Comparison of ENCODE assay signal across 27 cellular contexts in the genomic region with DNA sequence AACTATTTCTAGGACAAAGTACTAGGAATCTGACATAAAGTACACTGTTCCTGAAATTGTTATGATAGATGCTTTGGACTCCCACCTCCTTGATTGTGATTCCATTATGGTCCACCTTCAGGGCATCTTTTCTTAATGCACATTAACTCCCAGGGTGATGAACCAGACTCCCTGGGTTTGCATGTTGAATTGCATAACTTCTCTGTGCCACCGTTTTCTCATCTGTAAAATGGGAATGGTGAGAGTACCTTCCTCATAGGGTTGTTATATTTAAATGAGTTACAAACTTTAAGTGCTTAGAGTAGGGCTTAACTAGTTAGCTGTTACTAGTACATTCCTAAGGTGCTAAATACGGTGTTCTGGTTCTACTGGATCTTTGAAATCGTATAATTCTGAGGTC.
A peak's percentile ranks its signal among the peaks of the same experiment; 100 is the strongest.
DNase-seq lines count a peak whose midpoint lies in the region; ATAC-seq, FAIRE-seq and TF ChIP-seq lines count a peak whose summit lies in the region.
"Had no signal": no experiment of that assay in that cellular context is flagged by ENCODE, and none has a peak within 500 bp of the region (broad histone marks: within the 10 kb centered on the region; RNA-seq: fewer than 3 reads in every experiment).

No MANE protein-coding gene starts in this region.

- TF ChIP-seq CTCF in HepG2 (CRISPR knock-in tag; IDR thresholded peaks at IDR 0.05) (no peak), right lobe of liver (IDR thresholded peaks at IDR 0.05) (no peak), IMR-90 (conservative IDR thresholded peaks at IDR 0.05; ENCODE audit: low read depth, low read length) (no peak), H1 (IDR thresholded peaks at IDR 0.05; ENCODE audit: control extremely low read depth in 1 of 3, insufficient read depth in 1 of 3, low read depth in 1 of 3, low read length in 3 of 3) (no peak), foreskin fibroblast (IDR thresholded peaks at IDR 0.05; ENCODE audit: low read depth, low read length) (no peak)

- H2BK20ac ChIP-seq in IMR-90 (ENCODE audit: low read depth, low read length) (peak overlapping the region; percentile 30), H1 (ENCODE audit: low read length) (no peak overlapping the region)

- H3K18ac ChIP-seq in IMR-90 (ENCODE audit: low read depth, low read length) (peak overlapping the region; percentile 28; the same call in 1 of the 2 replicates), H1 (ENCODE audit: extremely low read depth, low read length) (no peak overlapping the region)

- H3K56ac ChIP-seq in IMR-90 (ENCODE audit: extremely low read depth, insufficient read depth, low read length) (no peak overlapping the region), H1 (replicated peaks; ENCODE audit: insufficient read length, low read depth, low read length) (no peak overlapping the region)

- H2AK5ac ChIP-seq in IMR-90 (ENCODE audit: low read depth, low read length): peak overlapping the region; percentile 74; the same call in 1 of the 2 replicates
- H2AK5ac ChIP-seq in H1 (ENCODE audit: low read depth, low read length): no peak overlapping the region

- H4K20me1 ChIP-seq in HepG2 (ENCODE audit: insufficient read depth, low read length) (no peaks in the 10 kb centered on the region), IMR-90 (ENCODE audit: insufficient read depth, low read length) (no peaks in the 10 kb centered on the region), H1 (replicated peaks in 1 of 2; ENCODE audit: control insufficient read depth in 1 of 2, insufficient read depth in 2 of 2, low read length in 2 of 2) (no peaks in the 10 kb centered on the region)

- H3K27me3 ChIP-seq in HepG2 (ENCODE audit: control insufficient read depth in 1 of 2, insufficient read depth in 2 of 2, low read length in 2 of 2): no peaks in the 10 kb centered on the region
- H3K27me3 ChIP-seq in right lobe of liver: no peaks in the 10 kb centered on the region
- no peaks in the 10 kb centered on the region for H3K27me3 ChIP-seq in IMR-90 (ENCODE audit: control insufficient read depth, insufficient read depth, low read length)
- H3K27me3 ChIP-seq in H1 (replicated peaks in 1 of 4; ENCODE audit: control insufficient read depth in 3 of 4, extremely low read depth in 1 of 4, insufficient read depth in 3 of 4, low read length in 3 of 4): no peaks in the 10 kb centered on the region
- H3K27me3 ChIP-seq: BE2C, BLaER1 had no signal

- BruUV-seq in HepG2 (replicated peaks; lab: Mats Ljungman, UMichigan): no TSS peak
- BruUV-seq in IMR-90 (replicated peaks; lab: Mats Ljungman, UMichigan): no TSS peak

- peaks cover 4% of the 10 kb centered on the region for H3K79me2 ChIP-seq in HepG2 (ENCODE audit: insufficient read depth, low read length)
- no peaks in the 10 kb centered on the region; a peak in 1 of 4 replicates for H3K79me2 ChIP-seq in H1 (ENCODE audit: control insufficient read depth in 1 of 2, insufficient read depth in 2 of 2, low read length in 2 of 2)

- H3K79me1 ChIP-seq in IMR-90 (ENCODE audit: low read depth in 1 of 2, low read length in 2 of 2) (peaks cover 9 to 15% of the 10 kb centered on the region in 2 experiments), H1 (ENCODE audit: low read depth, low read length) (no peaks in the 10 kb centered on the region)

- H3K23ac ChIP-seq in IMR-90 (ENCODE audit: low read depth, low read length) (no peak overlapping the region), H1 (ENCODE audit: insufficient read length) (no peak overlapping the region)

- peak overlapping the region; percentile 59 for H3K4ac ChIP-seq in IMR-90 (ENCODE audit: low read depth, low read length)
- no peak overlapping the region for H3K4ac ChIP-seq in H1 (replicated peaks; ENCODE audit: insufficient read length, low read depth, low read length)

- H4K91ac ChIP-seq in IMR-90 (ENCODE audit: insufficient read depth, low read depth, low read length): peak overlapping the region; percentile 66
- no peak overlapping the region for H4K91ac ChIP-seq in H1 (replicated peaks; ENCODE audit: insufficient read length, low read length)

- dilution Hi-C loops in IMR-90 (cut with HindIII; ENCODE audit: low sequenced_read_pairs, unreplicated experiment): no loop called here

- H2AK9ac ChIP-seq in IMR-90 (replicated peaks; ENCODE audit: low read depth, low read length, poor library complexity): no peak overlapping the region

- no peak overlapping the region for H2BK12ac ChIP-seq in H1 (ENCODE audit: low read depth, low read length)

- 97% methylated on average over 3 of the region's 3 CpGs for WGBS in HepG2 (ENCODE audit: low lambda C conversion rate)
- 93% methylated on average over 3 of the region's 3 CpGs for WGBS in right lobe of liver (ENCODE audit: insufficient coverage, low coverage, low lambda C conversion rate, missing lambda C conversion rate)
- WGBS in IMR-90 (ENCODE audit: extremely low coverage in 2 of 2, insufficient read length in 1 of 2), 2 experiments: no CpG with 5 or more reads among the region's 3 CpGs
- WGBS in H1 (ENCODE audit: extremely low coverage in 1 of 2, insufficient coverage in 1 of 2, insufficient read length in 1 of 2, insufficient replicate concordance in 2 of 2, low coverage in 1 of 2, low lambda C conversion rate in 2 of 2, missing lambda C conversion rate in 1 of 2), 2 experiments: 79% methylated on average over 3 of the region's 3 CpGs; no CpG with 5 or more reads in 1 of the 2 experiments

- H3K9ac ChIP-seq in HepG2 (ENCODE audit: insufficient read depth, low read depth, low read length) (no peak overlapping the region), IMR-90 (ENCODE audit: low read depth, low read length) (no peak overlapping the region), H1 (replicated peaks in 1 of 4; ENCODE audit: extremely low read depth in 1 of 4, low read depth in 3 of 4, low read length in 3 of 4) (no peak overlapping the region)
- H3K9ac ChIP-seq: BLaER1 had no signal

- H3K27ac ChIP-seq in HepG2 (ENCODE audit: extremely low read length, insufficient read depth, low read length) (no peak overlapping the region), right lobe of liver (no peak overlapping the region), IMR-90 (ENCODE audit: insufficient read depth, low read length) (no peak overlapping the region), H1 (ENCODE audit: low read depth, low read length) (no peak overlapping the region)
- H3K27ac ChIP-seq: 22Rv1, BLaER1 had no signal

- no peaks in the 10 kb centered on the region for H3K36me3 ChIP-seq in HepG2 (replicated peaks in 1 of 2; ENCODE audit: control insufficient read depth in 1 of 2, insufficient read depth in 2 of 2, low read length in 2 of 2)
- no peaks in the 10 kb centered on the region for H3K36me3 ChIP-seq in right lobe of liver
- H3K36me3 ChIP-seq in IMR-90 (ENCODE audit: control insufficient read depth, insufficient read depth, low read length): no peaks in the 10 kb centered on the region
- H3K36me3 ChIP-seq in H1 (ENCODE audit: control insufficient read depth in 2 of 4, insufficient read depth in 4 of 4, low read length in 3 of 4): no peaks in the 10 kb centered on the region
- H3K36me3 ChIP-seq: BE2C, BLaER1 had no signal

- FAIRE-seq in HepG2 (lab: Jason Lieb, UNC) (no peak), H1 (lab: Jason Lieb, UNC) (no peak), urothelium cell line (lab: Jason Lieb, UNC) (peak; percentile 67)
- FAIRE-seq: GM12878, GM12892, GM18507 had no signal

- POLR2A ChIA-PET in HepG2 (lab: Yijun Ruan, JAX) (no interaction called here), IMR-90 (lab: Charles Lee; ENCODE audit: unreplicated experiment) (no interaction called here), H1 (lab: Charles Lee; ENCODE audit: partially characterized antibody) (no interaction called here)

- H3K4me1 ChIP-seq in HepG2 (ENCODE audit: insufficient read depth, low read length) (peaks cover 74% of the 10 kb centered on the region), right lobe of liver (peaks cover 0 to 13% (median 3%) of the 10 kb centered on the region in 4 donors), IMR-90 (ENCODE audit: control insufficient read depth, insufficient read depth, low read length) (peaks cover 9% of the 10 kb centered on the region), H1 (replicated peaks in 1 of 4; ENCODE audit: control insufficient read depth in 3 of 4, insufficient read depth in 4 of 4, low read length in 3 of 4) (peaks cover 0 to 5% (median 1%) of the 10 kb centered on the region in 4 experiments; a peak in 2 of 7 replicates)

- intact Hi-C loops in HepG2 (cut with micrococcal nuclease; ENCODE audit: unreplicated experiment): loop anchor here (2.0 kb wide), 1 partner anchor 21 kb away; no protein-coding TSS in a partner anchor
- intact Hi-C loops in right lobe of liver (cut with DNase I): no loop called here
- intact Hi-C loops in IMR-90 (cut with micrococcal nuclease): loop anchor here (5.0 kb wide), 1 partner anchor 53 kb away; no protein-coding TSS in a partner anchor

- TF ChIP-seq EP300 in HepG2 (IDR thresholded peaks at IDR 0.05; ENCODE audit: low read depth in 2 of 2, low read length in 2 of 2) (no peak), HepG2 (CRISPR knock-in tag; IDR thresholded peaks at IDR 0.05; ENCODE audit: borderline replicate concordance) (no peak), H1 (IDR thresholded peaks at IDR 0.05; ENCODE audit: borderline replicate concordance in 1 of 2, low read depth in 2 of 2, low read length in 2 of 2) (no peak)

- H2BK5ac ChIP-seq in IMR-90 (ENCODE audit: low read depth, low read length, poor library complexity, severe bottlenecking) (no peak overlapping the region), H1 (ENCODE audit: low read depth, low read length) (no peak overlapping the region)

- peaks cover 4% of the 10 kb centered on the region; the same call in 1 of the 2 replicates for H3K9me1 ChIP-seq in IMR-90 (ENCODE audit: insufficient read depth, low read length)

- TF ChIP-seq RAD21 in HepG2 (CRISPR knock-in tag; IDR thresholded peaks at IDR 0.05): no peak
- no peak for TF ChIP-seq RAD21 in IMR-90 (IDR thresholded peaks at IDR 0.05; ENCODE audit: low read length)
- no peak for TF ChIP-seq RAD21 in H1 (IDR thresholded peaks at IDR 0.05 in 1 of 2, conservative IDR thresholded peaks at IDR 0.05 in 1 of 2; ENCODE audit: low read depth in 2 of 2, low read length in 2 of 2)

- H3K23me2 ChIP-seq in H1 (ENCODE audit: low read depth, low read length): no peaks in the 10 kb centered on the region

- no peak overlapping the region for H2AFZ ChIP-seq in HepG2 (ENCODE audit: low read length)
- H2AFZ ChIP-seq in IMR-90 (replicated peaks; ENCODE audit: low read length, poor library complexity): no peak overlapping the region
- H2AFZ ChIP-seq in H1 (ENCODE audit: low read length): no peak overlapping the region

- H3K4me3 ChIP-seq in HepG2 (replicated peaks in 1 of 3; ENCODE audit: insufficient read depth in 1 of 3, low read depth in 2 of 3, low read length in 3 of 3) (no peak overlapping the region), right lobe of liver (no peak overlapping the region), IMR-90 (ENCODE audit: insufficient read depth, low read depth, low read length) (no peak overlapping the region), H1 (ENCODE audit: extremely low read depth in 1 of 4, insufficient read depth in 2 of 4, low read depth in 3 of 4, low read length in 4 of 4) (no peak overlapping the region), foreskin fibroblast (ENCODE audit: low read depth in 1 of 2, low read length in 2 of 2) (no peak overlapping the region)
- H3K4me3 ChIP-seq: BLaER1, GM12878 had no signal

- H4K8ac ChIP-seq in IMR-90 (ENCODE audit: low read depth in 2 of 2, low read length in 2 of 2): peak overlapping the region; percentile 29 to 43; a peak in 2 of 4 replicates
- H4K8ac ChIP-seq in H1 (ENCODE audit: extremely low read depth, insufficient read depth, low read length): no peak overlapping the region

- H4K5ac ChIP-seq in IMR-90 (ENCODE audit: low read depth, low read length) (no peak overlapping the region), H1 (ENCODE audit: insufficient read length, low read depth, low read length) (no peak overlapping the region)

- H2BK15ac ChIP-seq in IMR-90 (ENCODE audit: low read depth, low read length) (peak overlapping the region; percentile 91; the same call in 1 of the 3 replicates), H1 (ENCODE audit: low read length) (no peak overlapping the region)

- peak overlapping the region; percentile 45; the same call in 1 of the 2 replicates for H2BK120ac ChIP-seq in IMR-90 (ENCODE audit: low read depth, low read length)
- no peak overlapping the region for H2BK120ac ChIP-seq in H1 (replicated peaks; ENCODE audit: low read depth, low read length)

- no peak for ATAC-seq in HepG2
- ATAC-seq in right lobe of liver: no peak
- no peak for ATAC-seq in IMR-90 (ENCODE audit: low read depth)
- ATAC-seq: GM12878 had no signal

- in situ Hi-C loops in HepG2 (cut with HindIII; ENCODE audit: extremely low pct_ligation_motif_present, low pct_unique_long_range_greater_than_20kb): no loop called here
- in situ Hi-C loops in IMR-90 (cut with MboI; ENCODE audit: low sequenced_read_pairs): no loop called here

- no peak for TF ChIP-seq POLR2A in HepG2 (IDR thresholded peaks at IDR 0.05; ENCODE audit: insufficient read depth in 1 of 2, low read depth in 2 of 2, low read length in 2 of 2)
- no peak for TF ChIP-seq POLR2A in right lobe of liver (IDR thresholded peaks at IDR 0.05)
- TF ChIP-seq POLR2A in IMR-90 (IDR thresholded peaks at IDR 0.05; ENCODE audit: low read depth, low read length): no peak
- TF ChIP-seq POLR2A in H1 (IDR thresholded peaks at IDR 0.05; ENCODE audit: control extremely low read depth in 1 of 2, low read depth in 2 of 2, low read length in 2 of 2): no peak

- CTCF ChIA-PET in HepG2 (lab: Yijun Ruan, JAX; ENCODE audit: low intra/inter-chr PET ratio, low total read pairs): no interaction called here
- CTCF ChIA-PET in IMR-90 (lab: Yijun Ruan, JAX): interaction anchor here (0.6 kb wide), 1 partner anchor 294 kb away, joined by 3 read pairs; no protein-coding TSS in a partner anchor
- CTCF ChIA-PET in H1 (lab: Charles Lee; ENCODE audit: partially characterized antibody): no interaction called here

- H3K14ac ChIP-seq in IMR-90 (replicated peaks; ENCODE audit: low read depth, low read length): no peak overlapping the region; the same call in 1 of the 2 replicates
- no peak overlapping the region for H3K14ac ChIP-seq in H1 (ENCODE audit: insufficient read length)

- DNase-seq in HepG2 (ENCODE audit: low spot score): no peak
- DNase-seq in right lobe of liver: no peak
- DNase-seq in IMR-90: no peak
- no peak for DNase-seq in H1 (ENCODE audit: low read depth in 1 of 2, low spot score in 2 of 2)
- DNase-seq in urothelium cell line (ENCODE audit: low spot score): no peak
- DNase-seq in OCI-M2 (lab: John Stamatoyannopoulos, UW; ENCODE audit: unreplicated experiment): no peak
- DNase-seq in foreskin fibroblast: no peak
- no peak for DNase-seq in NCI-H187 (lab: John Stamatoyannopoulos, UW)
- DNase-seq: ACHN; BE2C; C1 segment of cervical spinal cord; CD4-positive, alpha-beta memory T cell; CD4-positive, CD25-positive, alpha-beta regulatory T cell; CD8-positive, alpha-beta memory T cell; COR-L47; DMS 273 treated with DMSO at 0.1 percent for 48 hours; DMS153; DMS53; DMS79; DND-41; EL; GDM1 had no signal

- no peak overlapping the region for H3K4me2 ChIP-seq in HepG2 (ENCODE audit: low read depth, low read length)
- H3K4me2 ChIP-seq in IMR-90 (ENCODE audit: low read depth, low read length): no peak overlapping the region
- no peak overlapping the region for H3K4me2 ChIP-seq in H1 (ENCODE audit: insufficient read depth in 1 of 2, low read depth in 2 of 2, low read length in 2 of 2)
- H3K4me2 ChIP-seq: BLaER1 had no signal

- H3K9me3 ChIP-seq in HepG2 (ENCODE audit: low read length) (no peaks in the 10 kb centered on the region), right lobe of liver (no peaks in the 10 kb centered on the region), IMR-90 (ENCODE audit: control insufficient read depth, insufficient read depth, low read length) (no peaks in the 10 kb centered on the region), H1 (ENCODE audit: insufficient read depth in 2 of 2, low read depth in 1 of 2, low read length in 1 of 2) (no peaks in the 10 kb centered on the region)
- H3K9me3 ChIP-seq: BE2C, BLaER1 had no signal

Comparison
In these comparisons a context has a peak if more than half of its experiments do, and no peak if none do; other contexts are left out.
1. intact Hi-C loops: an anchor here in HepG2 (2.0 kb wide) and IMR-90 (5.0 kb wide); none called in right lobe of liver.